2 cellular contexts compared by ENCODE assay signal in the genomic region with DNA sequence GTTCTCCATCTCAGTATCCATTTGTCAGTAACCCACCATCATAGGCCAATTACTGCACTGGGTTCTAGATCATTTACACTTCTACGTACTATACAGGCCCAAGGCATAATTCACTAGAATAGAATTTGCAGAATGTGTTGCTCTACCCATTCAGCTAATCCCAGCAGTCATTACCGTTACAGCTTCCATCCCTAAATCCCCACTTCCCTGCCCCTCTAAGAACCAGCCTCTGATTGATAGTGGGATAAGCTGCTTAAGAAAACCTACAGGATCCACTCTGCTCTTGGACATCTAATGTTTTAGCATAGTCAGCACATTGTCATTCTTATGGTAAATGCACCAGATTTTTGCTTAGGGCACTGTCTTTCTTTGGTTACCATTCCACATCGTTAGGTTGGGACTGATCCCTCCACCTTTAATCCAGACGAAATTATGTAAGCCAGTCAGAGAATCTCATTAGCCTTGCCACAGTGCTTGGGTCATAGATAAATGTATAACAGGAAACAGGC.
A peak's percentile ranks its signal among the peaks of the same experiment; 100 is the strongest.
TF ChIP-seq lines count a peak whose summit lies in the region.

No MANE protein-coding gene starts in this region.

TF ChIP-seq in HepG2, 621 proteins besides CTCF, POLR2A, EP300 and RAD21:
- TF ChIP-seq NR1H2 (CRISPR knock-in tag; IDR thresholded peaks at IDR 0.05; ENCODE audit: borderline replicate concordance, low read depth) (no peak), ZNF205 (CRISPR knock-in tag; IDR thresholded peaks at IDR 0.05) (no peak), MAFK (conservative IDR thresholded peaks at IDR 0.05 in 1 of 2, IDR thresholded peaks at IDR 0.05 in 1 of 2; ENCODE audit: low read length in 2 of 2) (peak; percentile 95 to 97), MAFF (IDR thresholded peaks at IDR 0.05; ENCODE audit: low read depth, low read length) (peak; percentile 96)
- TF ChIP-seq, protein P1, sequence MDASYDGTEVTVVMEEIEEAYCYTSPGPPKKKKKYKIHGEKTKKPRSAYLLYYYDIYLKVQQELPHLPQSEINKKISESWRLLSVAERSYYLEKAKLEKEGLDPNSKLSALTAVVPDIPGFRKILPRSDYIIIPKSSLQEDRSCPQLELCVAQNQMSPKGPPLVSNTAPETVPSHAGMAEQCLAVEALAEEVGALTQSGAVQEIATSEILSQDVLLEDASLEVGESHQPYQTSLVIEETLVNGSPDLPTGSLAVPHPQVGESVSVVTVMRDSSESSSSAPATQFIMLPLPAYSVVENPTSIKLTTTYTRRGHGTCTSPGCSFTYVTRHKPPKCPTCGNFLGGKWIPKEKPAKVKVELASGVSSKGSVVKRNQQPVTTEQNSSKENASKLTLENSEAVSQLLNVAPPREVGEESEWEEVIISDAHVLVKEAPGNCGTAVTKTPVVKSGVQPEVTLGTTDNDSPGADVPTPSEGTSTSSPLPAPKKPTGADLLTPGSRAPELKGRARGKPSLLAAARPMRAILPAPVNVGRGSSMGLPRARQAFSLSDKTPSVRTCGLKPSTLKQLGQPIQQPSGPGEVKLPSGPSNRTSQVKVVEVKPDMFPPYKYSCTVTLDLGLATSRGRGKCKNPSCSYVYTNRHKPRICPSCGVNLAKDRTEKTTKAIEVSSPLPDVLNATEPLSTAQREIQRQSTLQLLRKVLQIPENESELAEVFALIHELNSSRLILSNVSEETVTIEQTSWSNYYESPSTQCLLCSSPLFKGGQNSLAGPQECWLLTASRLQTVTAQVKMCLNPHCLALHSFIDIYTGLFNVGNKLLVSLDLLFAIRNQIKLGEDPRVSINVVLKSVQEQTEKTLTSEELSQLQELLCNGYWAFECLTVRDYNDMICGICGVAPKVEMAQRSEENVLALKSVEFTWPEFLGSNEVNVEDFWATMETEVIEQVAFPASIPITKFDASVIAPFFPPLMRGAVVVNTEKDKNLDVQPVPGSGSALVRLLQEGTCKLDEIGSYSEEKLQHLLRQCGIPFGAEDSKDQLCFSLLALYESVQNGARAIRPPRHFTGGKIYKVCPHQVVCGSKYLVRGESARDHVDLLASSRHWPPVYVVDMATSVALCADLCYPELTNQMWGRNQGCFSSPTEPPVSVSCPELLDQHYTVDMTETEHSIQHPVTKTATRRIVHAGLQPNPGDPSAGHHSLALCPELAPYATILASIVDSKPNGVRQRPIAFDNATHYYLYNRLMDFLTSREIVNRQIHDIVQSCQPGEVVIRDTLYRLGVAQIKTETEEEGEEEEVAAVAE (CRISPR knock-in tag; IDR thresholded peaks at IDR 0.05; ENCODE audit: borderline replicate concordance): no peak

TF ChIP-seq in H1, 55 proteins besides CTCF, POLR2A, EP300 and RAD21:
- TF ChIP-seq MAFK (IDR thresholded peaks at IDR 0.05; ENCODE audit: low read depth, low read length) (peak; percentile 74), EZH2 (IDR thresholded peaks at IDR 0.05; ENCODE audit: low read depth, low read length, severe bottlenecking) (no peak), CHD2 (IDR thresholded peaks at IDR 0.05; ENCODE audit: low read length) (no peak), RXRA (IDR thresholded peaks at IDR 0.05; ENCODE audit: insufficient read depth, low read depth, low read length) (no peak), BACH1 (IDR thresholded peaks at IDR 0.05; ENCODE audit: low read length) (no peak)
